1 cellular context compared by ENCODE assay signal in the genomic region with DNA sequence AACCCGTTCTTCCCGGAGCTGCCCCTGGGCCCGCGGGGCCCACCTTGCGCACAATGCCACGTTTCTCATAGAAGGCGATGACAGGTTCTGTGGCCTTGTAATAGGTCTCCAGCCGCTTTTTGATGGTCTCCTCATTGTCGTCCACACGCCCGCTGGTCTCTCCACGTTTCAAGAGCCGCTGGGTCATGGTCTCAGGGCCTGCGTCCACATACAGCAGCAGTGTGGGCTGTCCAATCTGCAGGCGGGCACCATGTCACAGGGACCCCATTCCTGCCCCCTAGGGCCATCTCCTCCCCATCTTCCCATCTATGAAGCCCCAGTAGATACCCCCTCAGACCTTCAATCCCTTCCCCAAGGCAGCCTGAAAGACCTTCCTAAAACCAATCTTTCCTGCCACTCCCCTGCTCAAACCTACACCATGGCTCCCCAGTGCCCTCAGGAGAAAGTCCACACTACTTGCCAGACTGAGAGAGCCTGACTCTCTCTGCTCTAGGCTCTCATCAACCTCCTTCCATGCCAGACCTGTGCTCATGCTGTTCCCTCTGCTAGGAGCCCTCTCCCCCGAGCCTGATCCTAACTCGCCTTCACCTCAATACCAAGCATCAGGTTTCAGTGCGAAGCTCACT.
TF ChIP-seq lines count a peak whose summit lies in the region.

No MANE protein-coding gene starts in this region.

TF ChIP-seq in GM23338, 12 proteins besides CTCF, POLR2A, EP300 and RAD21 (continued from another document):
- TF ChIP-seq, protein P1, sequence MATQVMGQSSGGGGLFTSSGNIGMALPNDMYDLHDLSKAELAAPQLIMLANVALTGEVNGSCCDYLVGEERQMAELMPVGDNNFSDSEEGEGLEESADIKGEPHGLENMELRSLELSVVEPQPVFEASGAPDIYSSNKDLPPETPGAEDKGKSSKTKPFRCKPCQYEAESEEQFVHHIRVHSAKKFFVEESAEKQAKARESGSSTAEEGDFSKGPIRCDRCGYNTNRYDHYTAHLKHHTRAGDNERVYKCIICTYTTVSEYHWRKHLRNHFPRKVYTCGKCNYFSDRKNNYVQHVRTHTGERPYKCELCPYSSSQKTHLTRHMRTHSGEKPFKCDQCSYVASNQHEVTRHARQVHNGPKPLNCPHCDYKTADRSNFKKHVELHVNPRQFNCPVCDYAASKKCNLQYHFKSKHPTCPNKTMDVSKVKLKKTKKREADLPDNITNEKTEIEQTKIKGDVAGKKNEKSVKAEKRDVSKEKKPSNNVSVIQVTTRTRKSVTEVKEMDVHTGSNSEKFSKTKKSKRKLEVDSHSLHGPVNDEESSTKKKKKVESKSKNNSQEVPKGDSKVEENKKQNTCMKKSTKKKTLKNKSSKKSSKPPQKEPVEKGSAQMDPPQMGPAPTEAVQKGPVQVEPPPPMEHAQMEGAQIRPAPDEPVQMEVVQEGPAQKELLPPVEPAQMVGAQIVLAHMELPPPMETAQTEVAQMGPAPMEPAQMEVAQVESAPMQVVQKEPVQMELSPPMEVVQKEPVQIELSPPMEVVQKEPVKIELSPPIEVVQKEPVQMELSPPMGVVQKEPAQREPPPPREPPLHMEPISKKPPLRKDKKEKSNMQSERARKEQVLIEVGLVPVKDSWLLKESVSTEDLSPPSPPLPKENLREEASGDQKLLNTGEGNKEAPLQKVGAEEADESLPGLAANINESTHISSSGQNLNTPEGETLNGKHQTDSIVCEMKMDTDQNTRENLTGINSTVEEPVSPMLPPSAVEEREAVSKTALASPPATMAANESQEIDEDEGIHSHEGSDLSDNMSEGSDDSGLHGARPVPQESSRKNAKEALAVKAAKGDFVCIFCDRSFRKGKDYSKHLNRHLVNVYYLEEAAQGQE (IDR thresholded peaks at IDR 0.05; ENCODE audit: unreplicated experiment): no peak
- no peak for TF ChIP-seq EZH2 (IDR thresholded peaks at IDR 0.05; ENCODE audit: low read depth, unreplicated experiment)
- no peak for TF ChIP-seq NANOG (IDR thresholded peaks at IDR 0.05; ENCODE audit: borderline replicate concordance)
- TF ChIP-seq ZNF114 (CRISPR knock-in tag; IDR thresholded peaks at IDR 0.05): no peak
- TF ChIP-seq, protein P2, sequence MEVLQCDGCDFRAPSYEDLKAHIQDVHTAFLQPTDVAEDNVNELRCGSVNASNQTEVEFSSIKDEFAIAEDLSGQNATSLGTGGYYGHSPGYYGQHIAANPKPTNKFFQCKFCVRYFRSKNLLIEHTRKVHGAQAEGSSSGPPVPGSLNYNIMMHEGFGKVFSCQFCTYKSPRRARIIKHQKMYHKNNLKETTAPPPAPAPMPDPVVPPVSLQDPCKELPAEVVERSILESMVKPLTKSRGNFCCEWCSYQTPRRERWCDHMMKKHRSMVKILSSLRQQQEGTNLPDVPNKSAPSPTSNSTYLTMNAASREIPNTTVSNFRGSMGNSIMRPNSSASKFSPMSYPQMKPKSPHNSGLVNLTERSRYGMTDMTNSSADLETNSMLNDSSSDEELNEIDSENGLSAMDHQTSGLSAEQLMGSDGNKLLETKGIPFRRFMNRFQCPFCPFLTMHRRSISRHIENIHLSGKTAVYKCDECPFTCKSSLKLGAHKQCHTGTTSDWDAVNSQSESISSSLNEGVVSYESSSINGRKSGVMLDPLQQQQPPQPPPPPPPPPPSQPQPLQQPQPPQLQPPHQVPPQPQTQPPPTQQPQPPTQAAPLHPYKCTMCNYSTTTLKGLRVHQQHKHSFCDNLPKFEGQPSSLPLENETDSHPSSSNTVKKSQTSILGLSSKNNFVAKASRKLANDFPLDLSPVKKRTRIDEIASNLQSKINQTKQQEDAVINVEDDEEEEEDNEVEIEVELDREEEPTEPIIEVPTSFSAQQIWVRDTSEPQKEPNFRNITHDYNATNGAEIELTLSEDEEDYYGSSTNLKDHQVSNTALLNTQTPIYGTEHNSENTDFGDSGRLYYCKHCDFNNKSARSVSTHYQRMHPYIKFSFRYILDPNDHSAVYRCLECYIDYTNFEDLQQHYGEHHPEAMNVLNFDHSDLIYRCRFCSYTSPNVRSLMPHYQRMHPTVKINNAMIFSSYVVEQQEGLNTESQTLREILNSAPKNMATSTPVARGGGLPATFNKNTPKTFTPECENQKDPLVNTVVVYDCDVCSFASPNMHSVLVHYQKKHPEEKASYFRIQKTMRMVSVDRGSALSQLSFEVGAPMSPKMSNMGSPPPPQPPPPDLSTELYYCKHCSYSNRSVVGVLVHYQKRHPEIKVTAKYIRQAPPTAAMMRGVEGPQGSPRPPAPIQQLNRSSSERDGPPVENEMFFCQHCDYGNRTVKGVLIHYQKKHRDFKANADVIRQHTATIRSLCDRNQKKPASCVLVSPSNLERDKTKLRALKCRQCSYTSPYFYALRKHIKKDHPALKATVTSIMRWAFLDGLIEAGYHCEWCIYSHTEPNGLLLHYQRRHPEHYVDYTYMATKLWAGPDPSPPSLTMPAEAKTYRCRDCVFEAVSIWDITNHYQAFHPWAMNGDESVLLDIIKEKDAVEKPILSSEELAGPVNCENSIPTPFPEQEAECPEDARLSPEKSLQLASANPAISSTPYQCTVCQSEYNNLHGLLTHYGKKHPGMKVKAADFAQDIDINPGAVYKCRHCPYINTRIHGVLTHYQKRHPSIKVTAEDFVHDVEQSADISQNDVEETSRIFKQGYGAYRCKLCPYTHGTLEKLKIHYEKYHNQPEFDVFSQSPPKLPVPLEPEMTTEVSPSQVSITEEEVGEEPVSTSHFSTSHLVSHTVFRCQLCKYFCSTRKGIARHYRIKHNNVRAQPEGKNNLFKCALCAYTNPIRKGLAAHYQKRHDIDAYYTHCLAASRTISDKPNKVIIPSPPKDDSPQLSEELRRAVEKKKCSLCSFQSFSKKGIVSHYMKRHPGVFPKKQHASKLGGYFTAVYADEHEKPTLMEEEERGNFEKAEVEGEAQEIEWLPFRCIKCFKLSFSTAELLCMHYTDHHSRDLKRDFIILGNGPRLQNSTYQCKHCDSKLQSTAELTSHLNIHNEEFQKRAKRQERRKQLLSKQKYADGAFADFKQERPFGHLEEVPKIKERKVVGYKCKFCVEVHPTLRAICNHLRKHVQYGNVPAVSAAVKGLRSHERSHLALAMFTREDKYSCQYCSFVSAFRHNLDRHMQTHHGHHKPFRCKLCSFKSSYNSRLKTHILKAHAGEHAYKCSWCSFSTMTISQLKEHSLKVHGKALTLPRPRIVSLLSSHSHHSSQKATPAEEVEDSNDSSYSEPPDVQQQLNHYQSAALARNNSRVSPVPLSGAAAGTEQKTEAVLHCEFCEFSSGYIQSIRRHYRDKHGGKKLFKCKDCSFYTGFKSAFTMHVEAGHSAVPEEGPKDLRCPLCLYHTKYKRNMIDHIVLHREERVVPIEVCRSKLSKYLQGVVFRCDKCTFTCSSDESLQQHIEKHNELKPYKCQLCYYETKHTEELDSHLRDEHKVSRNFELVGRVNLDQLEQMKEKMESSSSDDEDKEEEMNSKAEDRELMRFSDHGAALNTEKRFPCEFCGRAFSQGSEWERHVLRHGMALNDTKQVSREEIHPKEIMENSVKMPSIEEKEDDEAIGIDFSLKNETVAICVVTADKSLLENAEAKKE (CRISPR knock-in tag; IDR thresholded peaks at IDR 0.05): no peak
- no peak for TF ChIP-seq STAT1 (IDR thresholded peaks at IDR 0.05; ENCODE audit: unreplicated experiment)
TF ChIP-seq in GM23338: peak in this region for 0.
